In the genomic region with DNA sequence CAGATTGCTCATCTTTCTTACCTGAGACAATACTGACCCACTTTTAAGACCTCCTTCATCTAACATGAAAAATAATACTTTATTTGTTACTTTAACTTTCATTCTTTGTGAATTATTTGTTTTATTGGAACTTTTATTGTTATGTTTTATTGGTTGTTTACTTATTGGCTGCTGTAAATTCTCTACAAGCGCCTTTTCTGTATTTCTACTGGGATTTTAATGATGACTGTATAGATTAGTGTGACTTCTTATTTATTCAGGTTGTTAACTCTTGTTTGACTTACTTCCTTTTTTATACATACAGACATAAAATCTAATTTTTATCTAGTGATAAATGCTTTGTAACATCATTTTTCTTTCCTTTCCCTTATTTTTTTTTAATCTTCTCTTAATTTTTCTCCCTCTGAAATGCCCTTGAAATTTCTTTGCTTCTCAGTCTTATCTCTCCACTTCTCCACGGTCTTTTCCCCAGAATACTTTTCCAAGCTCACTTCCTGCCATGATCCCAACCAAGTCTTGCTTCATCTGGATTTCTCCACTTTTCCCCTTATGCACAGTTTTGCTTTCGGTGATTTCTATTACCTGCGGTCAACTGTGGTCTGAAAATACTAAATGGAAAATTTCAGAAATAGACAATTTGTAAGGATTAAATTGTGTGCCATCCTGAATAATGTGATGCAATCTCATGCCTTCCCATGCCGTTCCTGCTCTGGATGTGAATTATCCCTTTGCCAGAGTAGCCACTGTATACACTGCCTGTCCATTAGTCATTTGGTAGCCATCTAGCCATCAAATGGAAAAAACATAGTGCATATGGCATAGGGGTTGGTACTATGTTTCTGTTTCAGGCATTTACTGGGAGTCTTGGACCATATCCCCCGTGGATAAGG, we compare ENCODE assay signal across 20 cellular contexts.
DNase-seq lines count a peak whose midpoint lies in the region; ATAC-seq, FAIRE-seq and TF ChIP-seq lines count a peak whose summit lies in the region.
"Had no signal": no experiment of that assay in that cellular context is flagged by ENCODE, and none has a peak within 500 bp of the region (broad histone marks: within the 10 kb centered on the region; RNA-seq: fewer than 3 reads in every experiment).

No MANE protein-coding gene starts in this region.

- H2AFZ ChIP-seq in GM12878 (ENCODE audit: control insufficient read depth, low read depth, low read length) = no peak overlapping the region; the same call in 1 of the 2 replicates

- RAD21 ChIA-PET in GM12878 (lab: Charles Lee; ENCODE audit: unreplicated experiment) = no interaction called here

- no peak for TF ChIP-seq POLR2A in GM12878 (IDR thresholded peaks at IDR 0.05; ENCODE audit: low read depth, low read length)

- H3K27ac ChIP-seq in C4-2B (peak overlapping the region; percentile 67; the same call in 1 of the 2 replicates), GM12878 (ENCODE audit: control insufficient read depth, insufficient read depth) (no peak overlapping the region), psoas muscle (no peak overlapping the region)
- H3K27ac ChIP-seq: BLaER1 treated with 17β-estradiol and CSF1 and Interleukin-3, amounts not matched to agents 10 nM and 100 nM had no signal

- WGBS in GM12878 (ENCODE audit: insufficient coverage, insufficient replicate concordance, low lambda C conversion rate, missing lambda C conversion rate) = 71% methylated on average over 6 of the region's 6 CpGs
- 91 to 96% (median 93%) methylated on average over 6 of the region's 6 CpGs for WGBS in psoas muscle, 3 donors

- TF ChIP-seq EP300 in GM12878 (IDR thresholded peaks at IDR 0.05; ENCODE audit: borderline replicate concordance in 1 of 2, control insufficient read depth in 1 of 2, low read depth in 2 of 2, low read length in 2 of 2) = no peak

- peak overlapping the region; percentile 47 for H3K27ac Mint-ChIP-seq in mesothelial cell of epicardium

- ATAC-seq in GM12878 = no peak
- ATAC-seq in HG03196 (IDR thresholded peaks at IDR 0.05; ENCODE audit: unreplicated experiment) = no peak
- no peak for ATAC-seq in psoas muscle

- no peak for TF ChIP-seq CTCF in C4-2B (conservative IDR thresholded peaks at IDR 0.05)
- TF ChIP-seq CTCF in LNCaP clone FGC (IDR thresholded peaks at IDR 0.05; ENCODE audit: control insufficient read depth, extremely low read depth, insufficient read depth) = no peak
- no peak for TF ChIP-seq CTCF in GM12878 (IDR thresholded peaks at IDR 0.05 in 2 of 3, conservative IDR thresholded peaks at IDR 0.05 in 1 of 3; ENCODE audit: control insufficient read depth in 2 of 3, extremely low read depth in 1 of 3, insufficient read depth in 1 of 3, low read depth in 3 of 3, low read length in 3 of 3)
- TF ChIP-seq CTCF in mesothelial cell of epicardium (IDR thresholded peaks at IDR 0.05; ENCODE audit: unreplicated experiment) = no peak
- no peak for TF ChIP-seq CTCF in psoas muscle (IDR thresholded peaks at IDR 0.05)

- H3K4me2 ChIP-seq in GM12878 (ENCODE audit: control insufficient read depth, insufficient read depth) = 0 out of 2 replicates have a peak overlapping the region, but pooled peaks have one; percentile 19

- in situ Hi-C loops in GM12878 (cut with MboI) = no loop called here

- no peaks in the 10 kb centered on the region for H3K27me3 ChIP-seq in GM12878 (replicated peaks in 1 of 2; ENCODE audit: control insufficient read depth in 2 of 2, insufficient read depth in 2 of 2, low read length in 1 of 2)
- H3K27me3 ChIP-seq in psoas muscle (ENCODE audit: insufficient read depth in 3 of 3, low read length in 2 of 3) = no peaks in the 10 kb centered on the region
- H3K27me3 ChIP-seq: BLaER1 treated with 17β-estradiol and CSF1 and Interleukin-3, amounts not matched to agents 10 nM and 100 nM had no signal

- DNase-seq in LNCaP clone FGC (ENCODE audit: low read depth) (peak; percentile 51), GM12878 (ENCODE audit: low read depth, low spot score) (no peak), mesothelial cell of epicardium (ENCODE audit: low spot score in 2 of 2, unreplicated experiment in 2 of 2) (no peak), NCI-H2081 (lab: John Stamatoyannopoulos, UW) (no peak), C1 segment of cervical spinal cord (lab: John Stamatoyannopoulos, UW) (no peak), psoas muscle (no peak)
- DNase-seq: 8988T, GDM1, MM.1S, NCI-H1105 treated with DMSO at 0.1 percent for 48 hours, NCI-H2029 treated with DMSO at 0.1 percent for 48 hours, NCI-H2171, NCI-H345, NCI-H524 treated with DMSO at 0.1 percent for 48 hours, NCI-H82, Right ventricle myocardium superior had no signal

- H3K9me3 Mint-ChIP-seq in mesothelial cell of epicardium = peaks cover 4% of the 10 kb centered on the region

- H3K36me3 Mint-ChIP-seq in mesothelial cell of epicardium = peaks cover 27% of the 10 kb centered on the region

- H3K36me3 ChIP-seq in GM12878 (ENCODE audit: control insufficient read depth in 2 of 2, insufficient read depth in 2 of 2, low read length in 1 of 2) = no peaks in the 10 kb centered on the region
- H3K36me3 ChIP-seq in psoas muscle (ENCODE audit: insufficient read depth in 1 of 2, low read depth in 1 of 2) = no peaks in the 10 kb centered on the region

- CTCF ChIA-PET in GM12878 (lab: Yijun Ruan, JAX) = no interaction called here

- SMC1A ChIA-PET in GM12878 (lab: Charles Lee; ENCODE audit: uncharacterized antibody, unreplicated experiment) = interaction anchor here (0.5 to 0.7 kb wide), 2 partner anchors 188 to 854 kb away, joined by 3 read pairs; no protein-coding TSS in a partner anchor

- H4K20me1 ChIP-seq in GM12878 (ENCODE audit: control insufficient read depth, insufficient read depth) = no peaks in the 10 kb centered on the region
- H4K20me1 ChIP-seq: BLaER1 treated with 17β-estradiol and CSF1 and Interleukin-3, amounts not matched to agents 10 nM and 100 nM had no signal

- H3K9me3 ChIP-seq in GM12878 (replicated peaks; ENCODE audit: control insufficient read depth, insufficient read depth, low read length) = no peaks in the 10 kb centered on the region; the same call in 2 of the 3 replicates
- no peaks in the 10 kb centered on the region for H3K9me3 ChIP-seq in psoas muscle

- no peaks in the 10 kb centered on the region for H3K27me3 Mint-ChIP-seq in mesothelial cell of epicardium (ENCODE audit: low read depth)

- POLR2A ChIA-PET in GM12878 (lab: Charles Lee) = no interaction called here

- intact Hi-C loops in GM12878 (cut with micrococcal nuclease; ENCODE audit: unreplicated experiment) (no loop called here), psoas muscle (cut with DNase I) (no loop called here)

- H3K4me1 Mint-ChIP-seq in mesothelial cell of epicardium = peaks cover 36% of the 10 kb centered on the region

- no peak for TF ChIP-seq RAD21 in GM12878 (IDR thresholded peaks at IDR 0.05; ENCODE audit: insufficient read depth, low read depth, low read length)

- H3K9ac ChIP-seq in GM12878 (ENCODE audit: control insufficient read depth, insufficient read depth, low read length) = no peak overlapping the region
- H3K9ac ChIP-seq: BLaER1 treated with 17β-estradiol and CSF1 and Interleukin-3, amounts not matched to agents 10 nM and 100 nM had no signal

- no peaks in the 10 kb centered on the region for H3K79me2 ChIP-seq in GM12878 (ENCODE audit: control insufficient read depth, insufficient read depth, low read length)

- H3K4me1 ChIP-seq in GM12878 (ENCODE audit: control insufficient read depth, insufficient read depth, low read length) (peaks cover 20% of the 10 kb centered on the region), psoas muscle (no peaks in the 10 kb centered on the region)

- no TSS peak for BruUV-seq in GM12878 (replicated peaks; lab: Mats Ljungman, UMichigan)

- H3K4me3 Mint-ChIP-seq in mesothelial cell of epicardium = no peak overlapping the region

- FAIRE-seq in GM12878 (lab: Jason Lieb, UNC) = no peak
- FAIRE-seq: H1 had no signal

- H3K4me3 ChIP-seq in LNCaP clone FGC (ENCODE audit: low read depth, low read length) (no peak overlapping the region), GM12878 (no peak overlapping the region), psoas muscle (no peak overlapping the region)
- H3K4me3 ChIP-seq: BLaER1 treated with 17β-estradiol and CSF1 and Interleukin-3, amounts not matched to agents 10 nM and 100 nM had no signal

TF ChIP-seq in GM12878, 131 proteins besides CTCF, POLR2A, EP300 and RAD21:
- TF ChIP-seq, protein P1, sequence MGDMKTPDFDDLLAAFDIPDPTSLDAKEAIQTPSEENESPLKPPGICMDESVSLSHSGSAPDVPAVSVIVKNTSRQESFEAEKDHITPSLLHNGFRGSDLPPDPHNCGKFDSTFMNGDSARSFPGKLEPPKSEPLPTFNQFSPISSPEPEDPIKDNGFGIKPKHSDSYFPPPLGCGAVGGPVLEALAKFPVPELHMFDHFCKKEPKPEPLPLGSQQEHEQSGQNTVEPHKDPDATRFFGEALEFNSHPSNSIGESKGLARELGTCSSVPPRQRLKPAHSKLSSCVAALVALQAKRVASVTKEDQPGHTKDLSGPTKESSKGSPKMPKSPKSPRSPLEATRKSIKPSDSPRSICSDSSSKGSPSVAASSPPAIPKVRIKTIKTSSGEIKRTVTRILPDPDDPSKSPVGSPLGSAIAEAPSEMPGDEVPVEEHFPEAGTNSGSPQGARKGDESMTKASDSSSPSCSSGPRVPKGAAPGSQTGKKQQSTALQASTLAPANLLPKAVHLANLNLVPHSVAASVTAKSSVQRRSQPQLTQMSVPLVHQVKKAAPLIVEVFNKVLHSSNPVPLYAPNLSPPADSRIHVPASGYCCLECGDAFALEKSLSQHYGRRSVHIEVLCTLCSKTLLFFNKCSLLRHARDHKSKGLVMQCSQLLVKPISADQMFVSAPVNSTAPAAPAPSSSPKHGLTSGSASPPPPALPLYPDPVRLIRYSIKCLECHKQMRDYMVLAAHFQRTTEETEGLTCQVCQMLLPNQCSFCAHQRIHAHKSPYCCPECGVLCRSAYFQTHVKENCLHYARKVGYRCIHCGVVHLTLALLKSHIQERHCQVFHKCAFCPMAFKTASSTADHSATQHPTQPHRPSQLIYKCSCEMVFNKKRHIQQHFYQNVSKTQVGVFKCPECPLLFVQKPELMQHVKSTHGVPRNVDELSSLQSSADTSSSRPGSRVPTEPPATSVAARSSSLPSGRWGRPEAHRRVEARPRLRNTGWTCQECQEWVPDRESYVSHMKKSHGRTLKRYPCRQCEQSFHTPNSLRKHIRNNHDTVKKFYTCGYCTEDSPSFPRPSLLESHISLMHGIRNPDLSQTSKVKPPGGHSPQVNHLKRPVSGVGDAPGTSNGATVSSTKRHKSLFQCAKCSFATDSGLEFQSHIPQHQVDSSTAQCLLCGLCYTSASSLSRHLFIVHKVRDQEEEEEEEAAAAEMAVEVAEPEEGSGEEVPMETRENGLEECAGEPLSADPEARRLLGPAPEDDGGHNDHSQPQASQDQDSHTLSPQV (IDR thresholded peaks at IDR 0.05) = no peak
- peak; percentile 62 for TF ChIP-seq EED (IDR thresholded peaks at IDR 0.05; ENCODE audit: low read depth)
- 0 out of 4 replicates have a peak, but pooled peaks of 1 of the 2 experiments have one; percentile 12 for TF ChIP-seq IKZF2 (IDR thresholded peaks at IDR 0.05)
- no peak for TF ChIP-seq EZH2 (IDR thresholded peaks at IDR 0.05; ENCODE audit: borderline replicate concordance, control insufficient read depth, low read depth, low read length)
TF ChIP-seq in GM12878: peak in this region for 2.
